13 cellular contexts compared by ENCODE assay signal in the genomic region with DNA sequence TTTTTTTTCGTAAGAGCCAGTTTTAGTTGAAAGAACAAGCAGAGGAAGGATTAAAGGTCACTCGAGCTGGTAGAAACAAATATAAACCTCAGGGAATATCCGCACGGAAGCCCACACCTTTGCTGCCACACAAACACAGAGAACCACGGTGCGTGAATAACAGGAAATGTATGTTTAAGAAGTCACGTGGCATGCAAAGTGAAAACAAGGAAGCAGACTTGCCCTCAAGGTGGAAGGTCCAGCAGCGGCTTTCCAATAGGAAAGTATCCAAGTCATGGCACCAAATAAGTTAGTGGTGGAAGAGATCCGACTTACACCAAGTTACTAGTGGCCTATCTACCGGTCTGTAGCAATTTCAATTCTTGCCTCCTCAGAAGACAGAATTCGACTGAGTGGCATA.
"Had no signal": no experiment of that assay in that cellular context is flagged by ENCODE, and none has a peak within 500 bp of the region (broad histone marks: within the 10 kb centered on the region; RNA-seq: fewer than 3 reads in every experiment).

No MANE protein-coding gene starts in this region.

- H3K4me3 ChIP-seq: smooth muscle cell, suprapubic skin, thyroid gland had no signal

- H3K4me1 ChIP-seq: foreskin keratinocyte, suprapubic skin, thyroid gland had no signal

- H3K36me3 ChIP-seq: suprapubic skin, thyroid gland had no signal

- DNase-seq: effector CD4-positive, alpha-beta T cell; endodermal cell; erythroblast; foreskin keratinocyte; kidney; left cardiac atrium; natural killer cell; right cardiac atrium; stimulated activated CD4-positive, alpha-beta T cell treated with anti-CD3 and anti-CD28 coated beads, Interleukin-2, amount 100 ng/mL, for 48 hours; stimulated activated naive CD8-positive, alpha-beta T cell treated with anti-CD3 and anti-CD28 coated beads, Interleukin-15, Interleukin-2, amounts not matched to agents 100 U/mL and 50 U/mL, for 24 hours; thyroid gland had no signal

- H3K4me2 ChIP-seq: smooth muscle cell had no signal

- H3K27me3 ChIP-seq: foreskin keratinocyte, suprapubic skin, thyroid gland had no signal

- H3K27ac ChIP-seq: foreskin keratinocyte, suprapubic skin, thyroid gland had no signal

- H3K9me3 ChIP-seq: suprapubic skin, thyroid gland had no signal

- ATAC-seq: foreskin keratinocyte; left cardiac atrium; natural killer cell; right cardiac atrium; stimulated activated naive CD8-positive, alpha-beta T cell treated with anti-CD3 and anti-CD28 coated beads, Interleukin-15, Interleukin-2, amounts not matched to agents 100 U/mL and 50 U/mL, for 24 hours had no signal
